Comparison of ENCODE assay signal across 20 cellular contexts in the genomic region with DNA sequence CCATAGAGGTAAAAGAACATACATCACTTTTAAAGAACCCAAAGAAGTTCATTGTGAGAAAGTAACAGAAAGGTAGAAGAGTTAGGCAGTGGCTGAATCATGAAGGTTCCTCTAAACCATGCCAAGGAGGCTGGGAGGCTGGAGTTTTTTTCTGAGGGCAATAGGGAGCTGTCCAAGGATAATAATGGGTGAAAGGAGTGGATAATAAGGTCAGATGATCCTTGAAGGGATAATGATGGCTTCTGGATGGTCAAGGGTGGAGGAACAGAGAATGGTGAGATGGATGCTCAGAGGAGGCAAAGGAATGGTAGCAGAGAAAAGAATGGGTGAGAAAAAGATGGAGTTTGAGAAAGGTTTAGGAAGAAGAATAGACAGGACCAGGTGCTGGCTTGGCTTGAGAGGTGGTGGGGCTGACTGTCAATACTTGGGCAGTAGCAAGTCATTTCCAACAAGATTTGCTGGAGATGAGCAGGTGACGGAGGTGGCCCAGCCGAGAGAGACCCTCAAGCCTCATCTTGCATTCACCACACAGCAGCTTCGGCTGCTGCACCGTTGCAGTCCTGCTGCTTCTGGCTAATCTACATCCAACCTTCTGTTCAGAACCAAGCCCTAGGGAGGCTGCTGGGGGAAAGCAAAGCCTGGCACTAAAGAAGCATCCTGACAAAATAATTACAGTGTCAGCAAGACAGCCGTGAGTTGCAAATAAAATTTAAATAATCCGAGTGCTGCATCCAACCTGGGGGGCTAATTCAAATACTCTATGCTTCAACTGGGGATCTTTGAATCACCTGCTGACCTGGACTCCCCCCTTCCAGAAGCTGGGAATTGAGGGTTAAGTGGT.
"Had no signal": no experiment of that assay in that cellular context is flagged by ENCODE, and none has a peak within 500 bp of the region (broad histone marks: within the 10 kb centered on the region; RNA-seq: fewer than 3 reads in every experiment).

No MANE protein-coding gene starts in this region.

- H3K9ac ChIP-seq: parathyroid adenoma had no signal

- H3K36me3 ChIP-seq: neutrophil, thyroid gland, WERI-Rb-1 had no signal

- ATAC-seq: activated CD8-positive, alpha-beta T cell treated with anti-CD3 and anti-CD28 coated beads, Interleukin-2, amount 10 ng/mL, durations not matched to agents 7 days and 5 days; activated naive CD8-positive, alpha-beta T cell treated with anti-CD3 and anti-CD28 coated beads, Interleukin-2, amount 50 U/mL, for 24 hours; foreskin keratinocyte; left ventricle myocardium superior; naive thymus-derived CD8-positive, alpha-beta T cell; right cardiac atrium had no signal

- H3K27ac ChIP-seq: foreskin keratinocyte, hepatocyte, neutrophil, parathyroid adenoma, thyroid gland, WERI-Rb-1 had no signal

- H3K27me3 ChIP-seq: thyroid gland had no signal

- H2AFZ ChIP-seq: hepatocyte, parathyroid adenoma had no signal

- H3K4me1 ChIP-seq: foreskin keratinocyte, parathyroid adenoma, thyroid gland had no signal

- H3K4me2 ChIP-seq: hepatocyte had no signal

- H3K4me3 ChIP-seq: hepatocyte, thyroid gland had no signal

- FAIRE-seq: endometrium, TTC549 had no signal

- H3K79me2 ChIP-seq: hepatocyte, parathyroid adenoma had no signal

- DNase-seq: activated CD4-positive, alpha-beta T cell treated with anti-CD3 and anti-CD28 coated beads, Interleukin-2, amount 50 U/mL, for 1 hour; activated CD4-positive, CD25-positive, alpha-beta regulatory T cell treated with anti-CD3 and anti-CD28 coated beads, Interleukin-2, amount 50 U/mL, for 72 hours; activated CD8-positive, alpha-beta T cell treated with anti-CD3 and anti-CD28 coated beads, Interleukin-2, amount 10 ng/mL, durations not matched to agents 7 days and 5 days; activated gamma-delta T cell; activated naive CD4-positive, alpha-beta T cell treated with anti-CD3 and anti-CD28 coated beads, Interleukin-2, amount 50 U/mL, for 16 hours; activated naive CD8-positive, alpha-beta T cell treated with anti-CD3 and anti-CD28 coated beads, Interleukin-2, amount 50 U/mL, for 24 hours; effector CD4-positive, alpha-beta T cell; erythroblast; foreskin keratinocyte; left ventricle myocardium superior; mammary epithelial cell; naive thymus-derived CD8-positive, alpha-beta T cell; right cardiac atrium; thyroid gland; WERI-Rb-1 had no signal

- H3K9me3 ChIP-seq: neutrophil, thyroid gland had no signal
